Comparison of ENCODE assay signal across 11 cellular contexts in genomic region chr1:94739521-94740061, GRCh38.
DNase-seq lines count a peak whose midpoint lies in the region; ATAC-seq, FAIRE-seq and TF ChIP-seq lines count a peak whose summit lies in the region.
"Had no signal": no experiment of that assay in that cellular context is flagged by ENCODE, and none has a peak within 500 bp of the region (broad histone marks: within the 10 kb centered on the region; RNA-seq: fewer than 3 reads in every experiment).

No MANE protein-coding gene starts in this region.

- H3K36me3 Mint-ChIP-seq in astrocyte (ENCODE audit: low read depth, unreplicated experiment) (no peaks in the 10 kb centered on the region), glutamatergic neuron (ENCODE audit: unreplicated experiment) (peaks cover 4% of the 10 kb centered on the region)
- H3K36me3 Mint-ChIP-seq in activated T-cell treated with anti-CD3 and anti-CD28 coated beads, Interleukin-2, amount 50 U/mL, for 4 hours (ENCODE audit: insufficient read depth) = no peaks in the 10 kb centered on the region
- H3K36me3 Mint-ChIP-seq: naive thymus-derived CD4-positive, alpha-beta T cell had no signal

- FAIRE-seq in astrocyte (lab: Jason Lieb, UNC) = peak; percentile 78
- FAIRE-seq: HTR-8/SVneo had no signal

- H3K4me3 ChIP-seq in astrocyte (ENCODE audit: insufficient read depth, low read depth, low read length) (no peak overlapping the region), thoracic aorta (no peak overlapping the region)

- H3K4me3 Mint-ChIP-seq in astrocyte (ENCODE audit: unreplicated experiment) = peak overlapping the region; percentile 42
- H3K4me3 Mint-ChIP-seq in glutamatergic neuron (ENCODE audit: unreplicated experiment) = no peak overlapping the region
- H3K4me3 Mint-ChIP-seq in activated T-cell treated with anti-CD3 and anti-CD28 coated beads, Interleukin-2, amount 50 U/mL, for 4 hours = no peak overlapping the region
- H3K4me3 Mint-ChIP-seq: activated CD8-positive, alpha-beta T cell treated with anti-CD3 and anti-CD28 coated beads, Interleukin-2, amount 10 ng/mL, durations not matched to agents 7 days and 5 days; naive thymus-derived CD4-positive, alpha-beta T cell had no signal

- H3K27ac ChIP-seq in astrocyte (ENCODE audit: low read depth, low read length) (peak overlapping the region; percentile 64), thoracic aorta (no peak overlapping the region)

- ATAC-seq in left cardiac atrium = peak in 1 of 2 donors; percentile 59
- ATAC-seq in thoracic aorta (ENCODE audit: insufficient number of reproducible peaks, low FRiP score, low read depth) = peak; percentile 40
- no peak for ATAC-seq in activated T-cell treated with anti-CD3 and anti-CD28 coated beads, Interleukin-2, amount 50 U/mL, for 4 hours
- ATAC-seq: activated CD8-positive, alpha-beta T cell treated with anti-CD3 and anti-CD28 coated beads, Interleukin-2, amount 10 ng/mL, durations not matched to agents 7 days and 5 days; naive thymus-derived CD4-positive, alpha-beta T cell had no signal

- H4K20me1 ChIP-seq in astrocyte (ENCODE audit: insufficient read depth, low read length) = no peaks in the 10 kb centered on the region

- intact Hi-C loops in left cardiac atrium (cut with DNase I) = loop anchor here in 1 of 2 donors (10.0 kb wide), 1 partner anchor 55 kb away; no protein-coding TSS in a partner anchor

- H3K36me3 ChIP-seq in astrocyte (ENCODE audit: insufficient read depth, low read length) (no peaks in the 10 kb centered on the region), thoracic aorta (no peaks in the 10 kb centered on the region)

- no peaks in the 10 kb centered on the region for H3K79me2 ChIP-seq in astrocyte (ENCODE audit: insufficient read depth, low read length)

- H3K27me3 Mint-ChIP-seq in astrocyte (ENCODE audit: low read depth, unreplicated experiment) = no peaks in the 10 kb centered on the region
- H3K27me3 Mint-ChIP-seq in glutamatergic neuron (ENCODE audit: unreplicated experiment) = peaks cover 7% of the 10 kb centered on the region
- peaks cover 10% of the 10 kb centered on the region for H3K27me3 Mint-ChIP-seq in activated T-cell treated with anti-CD3 and anti-CD28 coated beads, Interleukin-2, amount 50 U/mL, for 4 hours (ENCODE audit: low read depth)

- peak overlapping the region; percentile 39 for H3K4me2 ChIP-seq in astrocyte (ENCODE audit: low read length)

- TF ChIP-seq CTCF in astrocyte (IDR thresholded peaks at IDR 0.05; ENCODE audit: insufficient read depth, low read depth, low read length) = no peak
- no peak for TF ChIP-seq CTCF in thoracic aorta (IDR thresholded peaks at IDR 0.05)
- TF ChIP-seq CTCF in glutamatergic neuron (IDR thresholded peaks at IDR 0.05; ENCODE audit: partially characterized antibody, unreplicated experiment) = no peak
- TF ChIP-seq CTCF in GM10266 (IDR thresholded peaks at IDR 0.05; ENCODE audit: control insufficient read depth, insufficient read depth, low read depth, missing control alignments) = no peak

- peak; percentile 93 for DNase-seq in HS-27A (ENCODE audit: low read depth)
- DNase-seq in astrocyte (ENCODE audit: low read depth) = peak; percentile 99
- peak; percentile 67 for DNase-seq in left cardiac atrium
- no peak for DNase-seq in thoracic aorta (ENCODE audit: low spot score)
- DNase-seq in glutamatergic neuron = no peak
- DNase-seq in activated T-cell treated with anti-CD3 and anti-CD28 coated beads, Interleukin-2, amount 50 U/mL, for 4 hours = no peak
- no peak for DNase-seq in GM10266 (ENCODE audit: extremely low spot score)
- DNase-seq: activated CD8-positive, alpha-beta T cell treated with anti-CD3 and anti-CD28 coated beads, Interleukin-2, amount 10 ng/mL, durations not matched to agents 7 days and 5 days; naive thymus-derived CD4-positive, alpha-beta T cell; stimulated activated CD4-positive, alpha-beta T cell treated with anti-CD3 and anti-CD28 coated beads, Interleukin-4, amount 100 ng/mL, for 24 hours had no signal

- H3K9me3 Mint-ChIP-seq in astrocyte (ENCODE audit: unreplicated experiment) (peaks cover 4% of the 10 kb centered on the region), glutamatergic neuron (ENCODE audit: unreplicated experiment) (peaks cover 8% of the 10 kb centered on the region)
- H3K9me3 Mint-ChIP-seq in activated T-cell treated with anti-CD3 and anti-CD28 coated beads, Interleukin-2, amount 50 U/mL, for 4 hours = no peaks in the 10 kb centered on the region

- H3K27ac Mint-ChIP-seq in astrocyte (ENCODE audit: unreplicated experiment) = peak overlapping the region; percentile 98
- no peak overlapping the region for H3K27ac Mint-ChIP-seq in glutamatergic neuron (ENCODE audit: unreplicated experiment)
- H3K27ac Mint-ChIP-seq: activated CD8-positive, alpha-beta T cell treated with anti-CD3 and anti-CD28 coated beads, Interleukin-2, amount 10 ng/mL, durations not matched to agents 7 days and 5 days; naive thymus-derived CD4-positive, alpha-beta T cell had no signal

- H2AFZ ChIP-seq in astrocyte (ENCODE audit: low read depth, low read length) = no peak overlapping the region

- H3K9me3 ChIP-seq in astrocyte (ENCODE audit: insufficient read depth, low read depth, low read length) = no peaks in the 10 kb centered on the region
- no peaks in the 10 kb centered on the region for H3K9me3 ChIP-seq in thoracic aorta

- H3K4me1 ChIP-seq in astrocyte (ENCODE audit: insufficient read depth, low read length) (peaks cover 30% of the 10 kb centered on the region), thoracic aorta (ENCODE audit: control insufficient read depth in 1 of 2, low read depth in 2 of 2) (peaks cover 10 to 32% of the 10 kb centered on the region in 2 donors)

- H3K4me1 Mint-ChIP-seq in astrocyte (ENCODE audit: low read depth, unreplicated experiment) (peaks cover 69% of the 10 kb centered on the region), glutamatergic neuron (ENCODE audit: low read depth, unreplicated experiment) (peaks cover 23% of the 10 kb centered on the region)
- H3K4me1 Mint-ChIP-seq in activated T-cell treated with anti-CD3 and anti-CD28 coated beads, Interleukin-2, amount 50 U/mL, for 4 hours (ENCODE audit: low read depth) = no peaks in the 10 kb centered on the region

- H3K9ac ChIP-seq in astrocyte (ENCODE audit: low read length) = no peak overlapping the region

- H3K27me3 ChIP-seq in astrocyte (ENCODE audit: insufficient read depth, low read length) (no peaks in the 10 kb centered on the region), thoracic aorta (replicated peaks; ENCODE audit: insufficient read depth) (no peaks in the 10 kb centered on the region)

Comparison
In these comparisons a context has a peak if more than half of its experiments do, and no peak if none do; other contexts are left out.
1. DNase-seq: peak in HS-27A (single experiment), astrocyte (single experiment) and left cardiac atrium (single experiment); none in thoracic aorta (single experiment), glutamatergic neuron (single experiment), activated T-cell treated with anti-CD3 and anti-CD28 coated beads, Interleukin-2, amount 50 U/mL, for 4 hours (single experiment) and GM10266 (single experiment).